In genomic region chr6:150651808-150652473, GRCh38 we compare ENCODE assay signal across 26 cellular contexts.
"Had no signal": no experiment of that assay in that cellular context is flagged by ENCODE, and none has a peak within 500 bp of the region (broad histone marks: within the 10 kb centered on the region; RNA-seq: fewer than 3 reads in every experiment).

No MANE protein-coding gene starts in this region.

- H3K4me1 Mint-ChIP-seq: activated CD4-positive, alpha-beta T cell treated with anti-CD3 and anti-CD28 coated beads, Interleukin-2, amount 10 ng/mL, durations not matched to agents 24 days and 14 days; activated naive CD8-positive, alpha-beta T cell treated with anti-CD3 and anti-CD28 coated beads for 36 hours had no signal

- H3K27ac ChIP-seq: adrenal gland, esophagus muscularis mucosa, gastrocnemius medialis, left ventricle myocardium inferior, ovary, suprapubic skin, tibial artery had no signal

- H3K27me3 Mint-ChIP-seq: activated CD4-positive, alpha-beta memory T cell treated with anti-CD3 and anti-CD28 coated beads for 36 hours; activated naive CD8-positive, alpha-beta T cell treated with anti-CD3 and anti-CD28 coated beads for 36 hours; progenitor cell of endocrine pancreas had no signal

- H3K9me3 ChIP-seq: adrenal gland, esophagus muscularis mucosa, gastrocnemius medialis, left ventricle myocardium inferior, ovary, suprapubic skin, tibial artery had no signal

- H3K36me3 ChIP-seq: adrenal gland, gastrocnemius medialis, ovary, suprapubic skin, tibial artery had no signal

- H3K9me3 Mint-ChIP-seq: activated CD4-positive, alpha-beta memory T cell treated with anti-CD3 and anti-CD28 coated beads for 36 hours; activated CD4-positive, alpha-beta T cell treated with anti-CD3 and anti-CD28 coated beads, Interleukin-2, amount 10 ng/mL, durations not matched to agents 24 days and 14 days; activated naive CD8-positive, alpha-beta T cell treated with anti-CD3 and anti-CD28 coated beads for 36 hours; activated T-cell treated with anti-CD3 and anti-CD28 coated beads, Interleukin-2, amount 50 U/mL, for 4 hours had no signal

- DNase-seq: activated CD4-positive, alpha-beta memory T cell treated with anti-CD3 and anti-CD28 coated beads for 36 hours; activated CD4-positive, alpha-beta T cell treated with anti-CD3 and anti-CD28 coated beads, Interleukin-2, amount 10 ng/mL, durations not matched to agents 24 days and 14 days; activated CD4-positive, CD25-positive, alpha-beta regulatory T cell treated with anti-CD3 and anti-CD28 coated beads, Interleukin-2, amount 50 U/mL, for 72 hours; activated CD8-positive, alpha-beta memory T cell treated with anti-CD3 and anti-CD28 coated beads, Interleukin-2, amount 50 U/mL, for 48 hours; activated effector memory CD4-positive, alpha-beta T cell treated with Interleukin-2 at 50 U/mL for 16 hours; activated naive CD4-positive, alpha-beta T cell treated with Interleukin-2 at 50 U/mL for 16 hours; activated naive CD8-positive, alpha-beta T cell treated with anti-CD3 and anti-CD28 coated beads for 36 hours; activated T-cell treated with anti-CD3 and anti-CD28 coated beads, Interleukin-2, amount 50 U/mL, for 4 hours; adrenal gland; caudate nucleus; dermis blood vessel endothelial cell; effector CD4-positive, alpha-beta T cell; gastrocnemius medialis; glutamatergic neuron; islet precursor cell; left ventricle myocardium inferior; ovary; retina; stimulated activated CD4-positive, alpha-beta T cell treated with anti-CD3 and anti-CD28 coated beads, Interleukin-15, amount 100 ng/mL, for 24 hours; stimulated activated CD4-positive, alpha-beta T cell treated with anti-CD3 and anti-CD28 coated beads, Interleukin-2, amount 100 ng/mL, for 24 hours; stimulated activated naive CD4-positive, alpha-beta T cell; tibial artery had no signal

- H3K27me3 ChIP-seq: adrenal gland, esophagus muscularis mucosa, gastrocnemius medialis, ovary, suprapubic skin, tibial artery had no signal

- ATAC-seq: gastrocnemius medialis had no signal

- H3K36me3 Mint-ChIP-seq: activated CD4-positive, alpha-beta memory T cell treated with anti-CD3 and anti-CD28 coated beads for 36 hours; activated naive CD8-positive, alpha-beta T cell treated with anti-CD3 and anti-CD28 coated beads for 36 hours had no signal

- H3K4me3 ChIP-seq: adrenal gland, esophagus muscularis mucosa, gastrocnemius medialis, left ventricle myocardium inferior, lung, ovary, suprapubic skin, tibial artery had no signal

- H3K27ac Mint-ChIP-seq: activated CD4-positive, alpha-beta memory T cell treated with anti-CD3 and anti-CD28 coated beads for 36 hours; activated CD4-positive, alpha-beta T cell treated with anti-CD3 and anti-CD28 coated beads, Interleukin-2, amount 10 ng/mL, durations not matched to agents 24 days and 14 days; activated naive CD8-positive, alpha-beta T cell treated with anti-CD3 and anti-CD28 coated beads for 36 hours; progenitor cell of endocrine pancreas had no signal

- H3K4me3 Mint-ChIP-seq: activated CD4-positive, alpha-beta memory T cell treated with anti-CD3 and anti-CD28 coated beads for 36 hours; activated CD4-positive, alpha-beta T cell treated with anti-CD3 and anti-CD28 coated beads, Interleukin-2, amount 10 ng/mL, durations not matched to agents 24 days and 14 days; activated naive CD8-positive, alpha-beta T cell treated with anti-CD3 and anti-CD28 coated beads for 36 hours; activated T-cell treated with anti-CD3 and anti-CD28 coated beads, Interleukin-2, amount 50 U/mL, for 4 hours had no signal

- H3K4me1 ChIP-seq: adrenal gland, esophagus muscularis mucosa, suprapubic skin, tibial artery had no signal
